ENCODE assay signal across 32 cellular contexts in genomic region chr2:238994876-238995275, GRCh38.
"Had no signal": no experiment of that assay in that cellular context is flagged by ENCODE, and none has a peak within 500 bp of the region (broad histone marks: within the 10 kb centered on the region; RNA-seq: fewer than 3 reads in every experiment).

No MANE protein-coding gene starts in this region.

- H3K27ac ChIP-seq: colonic mucosa, epithelial cell of prostate, gastrocnemius medialis, hepatocyte, neutrophil, pancreas, right lobe of liver, suprapubic skin, transverse colon, upper lobe of right lung, uterus had no signal

- H2AFZ ChIP-seq: hepatocyte had no signal

- H3K9me3 Mint-ChIP-seq: dendritic cell treated with granulocyte-macrophage colony-stimulating factor and Interleukin-4, amounts not matched to agents 40 ng/mL and 50 ng/mL, for 4 days; natural killer cell treated with Interleukin-12 subunit alpha and Interleukin-12 subunit beta and Interleukin-15 and Interleukin-18, amount 100 ng/mL, for 72 hours had no signal

- FAIRE-seq: kidney, pancreas had no signal

- H3K36me3 Mint-ChIP-seq: memory B cell; naive B cell; natural killer cell treated with Interleukin-12 subunit alpha and Interleukin-12 subunit beta and Interleukin-15 and Interleukin-18, amount 100 ng/mL, for 72 hours had no signal

- H3K4me3 Mint-ChIP-seq: dendritic cell treated with granulocyte-macrophage colony-stimulating factor and Interleukin-4, amounts not matched to agents 40 ng/mL and 50 ng/mL, for 4 days; endodermal cell; memory B cell; mesothelial cell of epicardium; naive B cell; natural killer cell treated with Interleukin-12 subunit alpha and Interleukin-12 subunit beta and Interleukin-15 and Interleukin-18, amount 100 ng/mL, for 72 hours; neural crest cell; stimulated activated naive CD8-positive, alpha-beta T cell treated with anti-CD3 and anti-CD28 coated beads, Interleukin-15, amount 100 ng/mL, for 72 hours had no signal

- ATAC-seq: esophagus mucosa; gastrocnemius medialis; left lobe of liver; mucosa of descending colon; natural killer cell treated with Interleukin-12 subunit alpha and Interleukin-12 subunit beta and Interleukin-15 and Interleukin-18, amount 100 ng/mL, for 72 hours; pancreas; right lobe of liver; stimulated activated naive CD8-positive, alpha-beta T cell treated with anti-CD3 and anti-CD28 coated beads, Interleukin-15, amount 100 ng/mL, for 72 hours; upper lobe of right lung had no signal

- H3K36me3 ChIP-seq: colonic mucosa, gastrocnemius medialis, neutrophil, pancreas, right lobe of liver, suprapubic skin, transverse colon, upper lobe of right lung, uterus had no signal

- H3K9me3 ChIP-seq: colonic mucosa, gastrocnemius medialis, mucosa of descending colon, neutrophil, pancreas, suprapubic skin, upper lobe of right lung had no signal

- H3K4me3 ChIP-seq: colonic mucosa, gastrocnemius medialis, hepatocyte, lung, mucosa of descending colon, pancreas, right lobe of liver, smooth muscle cell, suprapubic skin, transverse colon, upper lobe of right lung, uterus had no signal

- H3K79me2 ChIP-seq: hepatocyte had no signal

- DNase-seq: colonic mucosa; effector CD8-positive, alpha-beta T cell; endodermal cell; gastrocnemius medialis; head of caudate nucleus; kidney; mucosa of descending colon; naive B cell; pancreas; right lobe of liver; stimulated activated CD4-positive, alpha-beta T cell treated with anti-CD3 and anti-CD28 coated beads, Interleukin-12 subunit alpha, Interleukin-12 subunit beta, amount 100 ng/mL, for 4 hours; stimulated activated CD4-positive, alpha-beta T cell treated with anti-CD3 and anti-CD28 coated beads, Interleukin-1b, Interleukin-23, amount 100 ng/mL, for 48 hours; stimulated activated CD4-positive, alpha-beta T cell treated with anti-CD3 and anti-CD28 coated beads, Interleukin-4, amount 100 ng/mL, for 1 hour; stimulated activated CD8-positive, alpha-beta memory T cell treated with anti-CD3 and anti-CD28 coated beads, Interleukin-4, amount 100 ng/mL, for 48 hours; stimulated activated naive CD4-positive, alpha-beta T cell; stimulated activated naive CD8-positive, alpha-beta T cell treated with anti-CD3 and anti-CD28 coated beads, Interleukin-15, amount 100 ng/mL, for 72 hours; transverse colon; upper lobe of right lung; uterus had no signal

- H3K4me2 ChIP-seq: hepatocyte, smooth muscle cell had no signal

- H3K27me3 ChIP-seq: colonic mucosa, hepatocyte, pancreas, right lobe of liver, transverse colon, upper lobe of right lung, uterus had no signal

- H3K4me1 Mint-ChIP-seq: endodermal cell; memory B cell; naive B cell; stimulated activated naive CD8-positive, alpha-beta T cell treated with anti-CD3 and anti-CD28 coated beads, Interleukin-15, amount 100 ng/mL, for 72 hours had no signal

- H3K4me1 ChIP-seq: colonic mucosa, gastrocnemius medialis, pancreas, right lobe of liver, suprapubic skin, transverse colon, upper lobe of right lung had no signal
